Comparison of ENCODE assay signal across 8 cellular contexts in the genomic region with DNA sequence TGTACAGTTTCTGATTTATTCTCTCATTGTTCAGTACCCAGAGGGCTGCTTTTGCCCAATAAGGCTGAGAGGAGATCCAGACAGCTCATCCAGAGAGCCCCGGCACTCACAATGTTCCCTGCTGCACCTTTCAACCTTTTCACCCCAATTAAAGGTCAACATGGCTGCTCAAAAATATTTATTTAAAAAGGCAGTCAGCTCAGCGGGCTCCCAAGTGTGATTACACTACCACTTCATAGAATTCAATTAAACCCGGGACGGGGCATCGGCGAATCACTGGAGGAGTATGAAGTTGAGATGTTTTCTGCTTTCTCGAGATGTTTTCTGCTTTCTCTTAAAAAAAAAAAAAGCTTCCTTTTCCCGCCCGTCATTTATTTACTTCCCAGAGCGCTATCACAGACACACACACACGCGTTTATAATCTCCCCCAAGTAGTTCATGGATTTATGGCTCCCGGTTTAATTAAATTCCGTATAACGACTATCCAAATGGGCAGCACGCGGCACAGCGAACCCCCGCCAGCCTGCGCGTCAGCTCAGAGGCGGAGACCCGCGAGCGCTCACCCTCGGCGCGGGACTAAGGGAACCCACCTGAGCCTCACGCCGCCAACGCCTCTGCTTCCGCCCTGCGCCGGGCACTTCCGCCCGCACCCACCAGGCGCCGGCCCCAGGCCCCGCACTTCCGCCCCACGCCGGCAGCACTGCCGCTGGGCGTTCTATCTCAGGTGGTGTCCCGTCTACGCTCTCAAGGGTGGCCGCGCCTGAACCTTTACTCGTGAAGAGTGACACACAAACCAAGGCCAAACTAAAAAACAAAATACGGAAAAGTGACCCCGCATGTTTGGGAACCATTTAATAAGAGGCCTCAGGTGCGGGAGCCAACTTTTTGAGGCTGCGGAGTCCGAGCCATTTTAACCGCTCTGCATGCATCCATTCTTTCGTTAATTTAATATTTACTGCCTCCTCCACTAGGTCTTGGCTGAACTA. TPM values are rescaled to one million over a fixed set of nuclear protein-coding genes. Genes with fewer than 3 reads are reported as not detected.
DNase-seq lines count a peak whose midpoint lies in the region; ATAC-seq and TF ChIP-seq lines count a peak whose summit lies in the region.

C5orf63 (minus strand) TSS at position 642 of the 986 bp plus-strand sequence. CDS start 14,507 bp downstream, outside the sequence.

- peak within 1 kb of the TSS; percentile 85 for H3K4me3 ChIP-seq in BE2C (ENCODE audit: low read depth, low read length)
- H3K4me3 ChIP-seq in RWPE2 (ENCODE audit: severe bottlenecking): peak within 1 kb of the TSS; percentile 46
- H3K4me3 ChIP-seq in sigmoid colon: peak within 1 kb of the TSS; percentile 43 to 64 (median 56)

- TF ChIP-seq CTCF in BE2C (IDR thresholded peaks at IDR 0.05; ENCODE audit: low read depth, low read length) (peak; percentile 24; the same call in 1 of the 2 replicates), RWPE2 (IDR thresholded peaks at IDR 0.05; ENCODE audit: poor library complexity, severe bottlenecking) (no peak), sigmoid colon (IDR thresholded peaks at IDR 0.05) (peak; percentile 19 to 54 (median 30))

- DNase-seq in BE2C (peak; percentile 77), RWPE2 (ENCODE audit: low spot score) (peak; percentile 73), Right ventricle myocardium inferior (ENCODE audit: missing footprints) (peak; percentile 80), sigmoid colon (peak; percentile 68), NCI-H2196 (lab: John Stamatoyannopoulos, UW; ENCODE audit: unreplicated experiment) (no peak)
- DNase-seq in activated gamma-delta T cell treated with anti-CD3 and anti-CD28 coated beads, Interleukin-2, amount 50 U/mL, for 16 hours (ENCODE audit: low read depth): peak; percentile 19

- H3K36me3 ChIP-seq in BE2C (no peaks in the 10 kb centered on the region), RWPE2 (ENCODE audit: low read depth) (peaks cover 30% of the 10 kb centered on the region), sigmoid colon (no peaks in the 10 kb centered on the region)

- intact Hi-C loops in Right ventricle myocardium inferior (cut with DNase I) (loop anchor here (5.0 kb wide), 1 partner anchor 36 kb away; no protein-coding TSS in a partner anchor), sigmoid colon (cut with DNase I) (no loop called here)

- H3K4me1 ChIP-seq in BE2C: no peaks in the 10 kb centered on the region
- peaks cover 23% of the 10 kb centered on the region for H3K4me1 ChIP-seq in RWPE2 (ENCODE audit: insufficient read depth, poor library complexity, severe bottlenecking)
- peaks cover 0 to 5% (median 0%) of the 10 kb centered on the region in 4 donors for H3K4me1 ChIP-seq in sigmoid colon

- H3K27me3 ChIP-seq in BE2C: no peaks in the 10 kb centered on the region
- no peaks in the 10 kb centered on the region for H3K27me3 ChIP-seq in RWPE2 (ENCODE audit: insufficient read depth, poor library complexity, severe bottlenecking)
- no peaks in the 10 kb centered on the region for H3K27me3 ChIP-seq in sigmoid colon

- 17 to 26% methylated on average over 56 of the region's 56 CpGs for WGBS in sigmoid colon, 2 donors

- no peaks in the 10 kb centered on the region for H3K9me3 ChIP-seq in BE2C
- no peaks in the 10 kb centered on the region for H3K9me3 ChIP-seq in RWPE2 (ENCODE audit: severe bottlenecking)
- H3K9me3 ChIP-seq in sigmoid colon: no peaks in the 10 kb centered on the region

- H3K27ac ChIP-seq in RWPE2 (ENCODE audit: poor library complexity, severe bottlenecking) (peak within 1 kb of the TSS; percentile 19), sigmoid colon (peak within 1 kb of the TSS; percentile 32 to 64 (median 40))

- ATAC-seq in GM19324 (IDR thresholded peaks at IDR 0.05; ENCODE audit: low FRiP score, unreplicated experiment) (peak; percentile 99), HG03432 (IDR thresholded peaks at IDR 0.05; ENCODE audit: unreplicated experiment) (peak; percentile 98), RWPE2 (ENCODE audit: low read depth) (peak; percentile 88), Right ventricle myocardium inferior (peak; percentile 91)

- TF ChIP-seq EP300 in sigmoid colon (IDR thresholded peaks at IDR 0.05): no peak

- TF ChIP-seq POLR2A in sigmoid colon (IDR thresholded peaks at IDR 0.05): no peak

RNA-seq across cellular contexts. Expression of gene C5orf63, which starts in this region (rescaled TPM):
- polyA plus RNA-seq in BE2C (2012; ENCODE audit: insufficient read depth, insufficient read length, low read depth): 17.0 TPM
- total RNA-seq in Right ventricle myocardium inferior (11.4 TPM), sigmoid colon (1 to 10 TPM in 3 of 4 donors, under 1 TPM in 1; 0.55 to 4.1 (median 2.6) TPM)
- 10 to 100 TPM in 1 of 3 donors, 1 to 10 TPM in 2; 6.4 to 10.9 (median 7.8) TPM for polyA plus RNA-seq in sigmoid colon
